ENCODE assay signal across 9 cellular contexts in genomic region chr12:6773662-6774351, GRCh38. TPM values are rescaled to one million over a fixed set of nuclear protein-coding genes. Genes with fewer than 3 reads are reported as not detected.
DNase-seq lines count a peak whose midpoint lies in the region; ATAC-seq and TF ChIP-seq lines count a peak whose summit lies in the region.
"Had no signal": no experiment of that assay in that cellular context is flagged by ENCODE, and none has a peak within 500 bp of the region (broad histone marks: within the 10 kb centered on the region; RNA-seq: fewer than 3 reads in every experiment).

No MANE protein-coding gene starts in this region.

- peaks cover 0 to 38% (median 13%) of the 10 kb centered on the region in 3 donors for H3K27me3 ChIP-seq in stomach
- no peaks in the 10 kb centered on the region for H3K27me3 ChIP-seq in gastrocnemius medialis

- peak overlapping the region; percentile 15 to 66 (median 54) for H3K27ac ChIP-seq in stomach
- no peak overlapping the region for H3K27ac ChIP-seq in gastrocnemius medialis

- no peaks in the 10 kb centered on the region for H3K9me3 Mint-ChIP-seq in activated T-helper 2 cell treated with anti-CD3 and anti-CD28 coated beads, Interferon-gamma antibody, Interleukin-2, Interleukin-4, amounts not matched to agents 10 μg/mL and 5 μg/mL and 100 μg/mL, durations not matched to agents 14 hours and 24 hours and 36 hours

- H3K27me3 Mint-ChIP-seq in activated T-helper 2 cell treated with anti-CD3 and anti-CD28 coated beads, Interferon-gamma antibody, Interleukin-2, Interleukin-4, amounts not matched to agents 10 μg/mL and 5 μg/mL and 100 μg/mL, durations not matched to agents 14 hours and 24 hours and 36 hours (ENCODE audit: low read depth), result no peaks in the 10 kb centered on the region

- peak; percentile 71 for DNase-seq in activated effector memory CD4-positive, alpha-beta T cell treated with anti-CD3 and anti-CD28 coated beads, Interleukin-2, amount 50 U/mL, for 16 hours
- no peak for DNase-seq in activated effector memory CD4-positive, alpha-beta T cell treated with Interleukin-2 at 50 U/mL for 16 hours
- no peak for DNase-seq in activated T-helper 2 cell treated with anti-CD3 and anti-CD28 coated beads, Interferon-gamma antibody, Interleukin-2, Interleukin-4, amounts not matched to agents 10 μg/mL and 5 μg/mL and 100 μg/mL, durations not matched to agents 14 hours and 24 hours and 36 hours (ENCODE audit: low spot score)
- DNase-seq in left kidney (ENCODE audit: low read depth, low spot score) (peak; percentile 61), stomach (no peak), NCI-H345 treated with DMSO at 0.1 percent for 48 hours (lab: John Stamatoyannopoulos, UW; ENCODE audit: unreplicated experiment) (no peak), gastrocnemius medialis (no peak)

- H3K4me1 Mint-ChIP-seq in activated T-helper 2 cell treated with anti-CD3 and anti-CD28 coated beads, Interferon-gamma antibody, Interleukin-2, Interleukin-4, amounts not matched to agents 10 μg/mL and 5 μg/mL and 100 μg/mL, durations not matched to agents 14 hours and 24 hours and 36 hours (ENCODE audit: low read depth), result peaks cover 67% of the 10 kb centered on the region

- in situ Hi-C loops in gastrocnemius medialis (cut with MboI; ENCODE audit: low sequenced_read_pairs in 4 of 4), result no loop called here

- H3K27ac Mint-ChIP-seq in activated T-helper 2 cell treated with anti-CD3 and anti-CD28 coated beads, Interferon-gamma antibody, Interleukin-2, Interleukin-4, amounts not matched to agents 10 μg/mL and 5 μg/mL and 100 μg/mL, durations not matched to agents 14 hours and 24 hours and 36 hours, result peak overlapping the region; percentile 65

- peaks cover 83% of the 10 kb centered on the region for H3K36me3 Mint-ChIP-seq in activated T-helper 2 cell treated with anti-CD3 and anti-CD28 coated beads, Interferon-gamma antibody, Interleukin-2, Interleukin-4, amounts not matched to agents 10 μg/mL and 5 μg/mL and 100 μg/mL, durations not matched to agents 14 hours and 24 hours and 36 hours (ENCODE audit: low read depth)

- H3K4me3 Mint-ChIP-seq in activated T-helper 2 cell treated with anti-CD3 and anti-CD28 coated beads, Interferon-gamma antibody, Interleukin-2, Interleukin-4, amounts not matched to agents 10 μg/mL and 5 μg/mL and 100 μg/mL, durations not matched to agents 14 hours and 24 hours and 36 hours (ENCODE audit: low read depth), result peak overlapping the region; percentile 81

- intact Hi-C loops in activated T-helper 2 cell treated with anti-CD3 and anti-CD28 coated beads, Interferon-gamma antibody, Interleukin-2, Interleukin-4, amounts not matched to agents 10 μg/mL and 5 μg/mL and 100 μg/mL, durations not matched to agents 14 hours and 24 hours and 36 hours (cut with micrococcal nuclease), result loop anchor here (5.0 kb wide), 1 partner anchor 52 kb away; the partner anchor contains the start of gene COPS7A
- intact Hi-C loops in stomach (cut with DNase I; ENCODE audit: low total_unique reads), result no loop called here
- intact Hi-C loops in gastrocnemius medialis (cut with DNase I; ENCODE audit: low total_unique reads), result no loop called here

- WGBS in stomach, 5 donors, result 15 to 27% (median 19%) methylated on average over 18 to 55 of the region's 57 CpGs

- H3K9me3 ChIP-seq in stomach (no peaks in the 10 kb centered on the region), gastrocnemius medialis (no peaks in the 10 kb centered on the region)

- TF ChIP-seq EP300 in stomach (IDR thresholded peaks at IDR 0.05), result no peak

- no peak for TF ChIP-seq POLR2A in stomach (IDR thresholded peaks at IDR 0.05)
- TF ChIP-seq POLR2A in gastrocnemius medialis (IDR thresholded peaks at IDR 0.05), result no peak

- TF ChIP-seq CTCF in stomach (IDR thresholded peaks at IDR 0.05), result no peak
- no peak for TF ChIP-seq CTCF in gastrocnemius medialis (IDR thresholded peaks at IDR 0.05 in 4 of 5, conservative IDR thresholded peaks at IDR 0.05 in 1 of 5)

- H3K36me3 ChIP-seq in stomach (peaks cover 12 to 23% (median 19%) of the 10 kb centered on the region in 4 donors), gastrocnemius medialis (no peaks in the 10 kb centered on the region)

- ATAC-seq in gastrocnemius medialis, result no peak
- ATAC-seq in GM21737 (IDR thresholded peaks at IDR 0.05; ENCODE audit: unreplicated experiment), result no peak

- H3K4me3 ChIP-seq in stomach (peak overlapping the region; percentile 39 to 48 (median 40)), gastrocnemius medialis (no peak overlapping the region)

- H3K4me1 ChIP-seq in stomach (peaks cover 39 to 92% (median 81%) of the 10 kb centered on the region in 4 donors), gastrocnemius medialis (peaks cover 8 to 11% of the 10 kb centered on the region in 2 donors)

RNA-seq across cellular contexts. Expression of gene LAG3, which starts 1.5 kb away (rescaled TPM):
- total RNA-seq in activated T-helper 2 cell treated with anti-CD3 and anti-CD28 coated beads, Interferon-gamma antibody, Interleukin-2, Interleukin-4, amounts not matched to agents 10 μg/mL and 5 μg/mL and 100 μg/mL, durations not matched to agents 14 hours and 24 hours and 36 hours, result 215 and 223 TPM in 2 replicates
- 1 to 10 TPM in 2 of 5 donors, not detected in 3; 2.2 to 2.3 TPM for total RNA-seq in stomach
- 1 to 10 TPM in 2 of 3 donors, under 1 TPM in 1; 0.25 to 1.4 (median 1.2) TPM for polyA plus RNA-seq in stomach
- not detected for total RNA-seq in gastrocnemius medialis

RNA-seq across cellular contexts. Expression of gene PTMS, which starts 7.6 kb away (rescaled TPM):
- total RNA-seq in activated T-helper 2 cell treated with anti-CD3 and anti-CD28 coated beads, Interferon-gamma antibody, Interleukin-2, Interleukin-4, amounts not matched to agents 10 μg/mL and 5 μg/mL and 100 μg/mL, durations not matched to agents 14 hours and 24 hours and 36 hours, result 235 and 262 TPM in 2 replicates
- total RNA-seq in stomach (100 to 1,000 TPM in 1 of 5 donors, 10 to 100 TPM in 4; 22.8 to 261 (median 78.2) TPM), gastrocnemius medialis (10 to 100 TPM; 15.0 to 40.4 (median 31.5) TPM)
- polyA plus RNA-seq in stomach, result 100 to 1,000 TPM; 228 to 363 (median 307) TPM

RNA-seq across cellular contexts. Expression of gene CD4, which starts 15.5 kb away (rescaled TPM):
- total RNA-seq in activated T-helper 2 cell treated with anti-CD3 and anti-CD28 coated beads, Interferon-gamma antibody, Interleukin-2, Interleukin-4, amounts not matched to agents 10 μg/mL and 5 μg/mL and 100 μg/mL, durations not matched to agents 14 hours and 24 hours and 36 hours, result 354 and 368 TPM in 2 replicates
- total RNA-seq in stomach, result 10 to 100 TPM in 1 of 5 donors, 1 to 10 TPM in 2, not detected in 2; 7.2 to 25.9 (median 9.7) TPM
- 1 to 10 TPM; 2.0 to 7.3 (median 3.9) TPM for polyA plus RNA-seq in stomach
- total RNA-seq in gastrocnemius medialis, result 10 to 100 TPM in 1 of 4 donors, 1 to 10 TPM in 3; 1.8 to 12.9 (median 3.8) TPM
- total RNA-seq: OCI-LY7 had no signal

RNA-seq across cellular contexts. Expression of gene MLF2, which starts 20.9 kb away (rescaled TPM):
- 162 and 172 TPM in 2 replicates for total RNA-seq in activated T-helper 2 cell treated with anti-CD3 and anti-CD28 coated beads, Interferon-gamma antibody, Interleukin-2, Interleukin-4, amounts not matched to agents 10 μg/mL and 5 μg/mL and 100 μg/mL, durations not matched to agents 14 hours and 24 hours and 36 hours
- 100 to 1,000 TPM in 4 of 5 donors, 1 to 10 TPM in 1; 9.3 to 296 (median 128) TPM for total RNA-seq in stomach
- 100 to 1,000 TPM; 168 to 183 (median 180) TPM for polyA plus RNA-seq in stomach
- total RNA-seq in gastrocnemius medialis, result 100 to 1,000 TPM; 105 to 181 (median 165) TPM

RNA-seq across cellular contexts. Expression of gene GPR162, which starts 47.8 kb away (rescaled TPM):
- total RNA-seq in activated T-helper 2 cell treated with anti-CD3 and anti-CD28 coated beads, Interferon-gamma antibody, Interleukin-2, Interleukin-4, amounts not matched to agents 10 μg/mL and 5 μg/mL and 100 μg/mL, durations not matched to agents 14 hours and 24 hours and 36 hours, result 0.11 and 0.30 TPM in 2 replicates
- total RNA-seq in stomach (1 to 10 TPM; 1.3 to 7.5 (median 1.8) TPM), gastrocnemius medialis (under 1 TPM in 3 of 4 donors, not detected in 1; 0.16 to 0.31 (median 0.20) TPM)
- 1 to 10 TPM; 2.6 to 9.3 (median 6.4) TPM for polyA plus RNA-seq in stomach
- total RNA-seq: OCI-LY7 had no signal

Comparison
In these comparisons a context has a peak if more than half of its experiments do, and no peak if none do; other contexts are left out.
1. DNase-seq: peak in activated effector memory CD4-positive, alpha-beta T cell treated with anti-CD3 and anti-CD28 coated beads, Interleukin-2, amount 50 U/mL, for 16 hours (single experiment) and left kidney (single experiment); none in activated effector memory CD4-positive, alpha-beta T cell treated with Interleukin-2 at 50 U/mL for 16 hours (single experiment), activated T-helper 2 cell treated with anti-CD3 and anti-CD28 coated beads, Interferon-gamma antibody, Interleukin-2, Interleukin-4, amounts not matched to agents 10 μg/mL and 5 μg/mL and 100 μg/mL, durations not matched to agents 14 hours and 24 hours and 36 hours (single experiment), stomach (single experiment), NCI-H345 treated with DMSO at 0.1 percent for 48 hours (single experiment) and gastrocnemius medialis (0 of 2).
2. H3K27ac ChIP-seq: peak in stomach (5 of 5); none in gastrocnemius medialis (0 of 4).
3. H3K4me3 ChIP-seq: peak in stomach (4 of 4); none in gastrocnemius medialis (0 of 4).
4. RNA of gene LAG3, which starts 1.5 kb away (total RNA-seq): 215 to 223 TPM in activated T-helper 2 cell treated with anti-CD3 and anti-CD28 coated beads, Interferon-gamma antibody, Interleukin-2, Interleukin-4, amounts not matched to agents 10 μg/mL and 5 μg/mL and 100 μg/mL, durations not matched to agents 14 hours and 24 hours and 36 hours; 2.2 to 2.3 TPM in stomach and not detected in gastrocnemius medialis; every median in the first group is over 10 times any median in the second.
5. RNA of gene CD4, which starts 15.5 kb away (total RNA-seq): 354 to 368 TPM in activated T-helper 2 cell treated with anti-CD3 and anti-CD28 coated beads, Interferon-gamma antibody, Interleukin-2, Interleukin-4, amounts not matched to agents 10 μg/mL and 5 μg/mL and 100 μg/mL, durations not matched to agents 14 hours and 24 hours and 36 hours; 7.2 to 25.9 TPM in stomach and 1.8 to 12.9 TPM in gastrocnemius medialis; every median in the first group is over 10 times any median in the second.